ENCODE assay signal across 15 cellular contexts in the genomic region with DNA sequence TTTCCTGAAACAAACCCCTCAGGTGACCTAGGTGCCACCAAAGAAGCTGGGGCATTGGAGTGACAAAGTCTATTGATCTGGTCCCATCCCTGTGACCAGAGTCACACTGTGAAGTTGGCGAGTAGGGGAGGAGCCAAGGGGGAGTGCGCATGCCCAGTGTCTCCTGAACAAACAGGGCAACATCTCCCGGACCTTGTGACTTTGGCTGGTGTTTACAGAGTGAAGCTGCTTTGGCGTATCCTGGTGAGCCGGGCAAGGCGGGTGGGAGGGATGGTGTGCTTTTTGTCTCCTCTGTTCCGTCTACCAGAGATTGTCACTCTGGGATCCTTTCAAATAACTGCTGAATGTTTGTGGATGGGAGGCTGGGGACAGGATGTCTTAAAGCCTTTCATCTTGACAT.
DNase-seq lines count a peak whose midpoint lies in the region; TF ChIP-seq lines count a peak whose summit lies in the region.
"Had no signal": no experiment of that assay in that cellular context is flagged by ENCODE, and none has a peak within 500 bp of the region (broad histone marks: within the 10 kb centered on the region; RNA-seq: fewer than 3 reads in every experiment).

No MANE protein-coding gene starts in this region.

- peak; percentile 55 for DNase-seq in COLO668 (lab: John Stamatoyannopoulos, UW; ENCODE audit: unreplicated experiment)
- peak; percentile 1 for DNase-seq in DMS153 treated with DMSO at 0.1 percent for 48 hours (lab: John Stamatoyannopoulos, UW; ENCODE audit: unreplicated experiment)
- peak; percentile 79 for DNase-seq in SW480 (ENCODE audit: low spot score)
- DNase-seq in inferior parietal cortex (ENCODE audit: extremely low spot score) = no peak
- DNase-seq in head of caudate nucleus = no peak
- no peak for DNase-seq in hepatic stellate cell (ENCODE audit: low spot score)
- no peak for DNase-seq in MM.1S
- DNase-seq: CD4-positive, alpha-beta T cell; DMS79 treated with DMSO at 0.1 percent for 48 hours; HCEC 1CT; NCI-H1436 treated with DMSO at 0.1 percent for 48 hours; NCI-H2081 treated with DMSO at 0.1 percent for 48 hours; NCI-H226; NCI-H748 treated with DMSO at 0.1 percent for 48 hours had no signal

- intact Hi-C loops in head of caudate nucleus (cut with DNase I) = no loop called here

- H3K9ac ChIP-seq in liver (ENCODE audit: low read depth in 1 of 2, low read length in 2 of 2) (no peak overlapping the region), MM.1S (ENCODE audit: low read length) (no peak overlapping the region)

- no peaks in the 10 kb centered on the region for H3K4me1 ChIP-seq in liver (ENCODE audit: control insufficient read depth in 4 of 4, insufficient read depth in 4 of 4, low read length in 3 of 4)
- peaks cover 20% of the 10 kb centered on the region for H3K4me1 ChIP-seq in MM.1S (ENCODE audit: low read length)

- H3K27me3 ChIP-seq in liver (ENCODE audit: control insufficient read depth in 4 of 4, insufficient read depth in 4 of 4, low read length in 3 of 4) (no peaks in the 10 kb centered on the region), MM.1S (replicated peaks; ENCODE audit: insufficient read depth, low read length) (no peaks in the 10 kb centered on the region)

- TF ChIP-seq CTCF in liver (IDR thresholded peaks at IDR 0.05; ENCODE audit: low read depth, low read length, missing input control) = no peak
- no peak for TF ChIP-seq CTCF in MM.1S (IDR thresholded peaks at IDR 0.05; ENCODE audit: low read length)

- TF ChIP-seq RAD21 in liver (IDR thresholded peaks at IDR 0.05) = no peak

- H3K9me3 ChIP-seq in liver (ENCODE audit: control insufficient read depth in 4 of 4, low read length in 3 of 4) (no peaks in the 10 kb centered on the region), MM.1S (replicated peaks; ENCODE audit: insufficient read depth, low read length) (no peaks in the 10 kb centered on the region)

- no peaks in the 10 kb centered on the region for H3K79me2 ChIP-seq in MM.1S (ENCODE audit: low read length)

- no peak overlapping the region for H2AFZ ChIP-seq in MM.1S (ENCODE audit: low read length)

- H3F3A ChIP-seq in MM.1S (ENCODE audit: insufficient read depth, low read length) = no peaks in the 10 kb centered on the region

- H3K9me2 ChIP-seq in MM.1S (replicated peaks; ENCODE audit: insufficient read depth, low read length) = no peaks in the 10 kb centered on the region

- no peaks in the 10 kb centered on the region for H4K20me1 ChIP-seq in MM.1S (ENCODE audit: insufficient read depth, low read length)

- H3K27ac ChIP-seq in liver (ENCODE audit: low read depth in 1 of 2, low read length in 2 of 2) = no peak overlapping the region
- H3K27ac ChIP-seq in MM.1S (ENCODE audit: low read length) = no peak overlapping the region

- no peaks in the 10 kb centered on the region for H3K36me3 ChIP-seq in liver (ENCODE audit: control insufficient read depth in 4 of 4, insufficient read depth in 3 of 4, low read depth in 1 of 4, low read length in 3 of 4)
- no peaks in the 10 kb centered on the region for H3K36me3 ChIP-seq in MM.1S (replicated peaks; ENCODE audit: insufficient read depth, low read length)

- H3K4me2 ChIP-seq in MM.1S (ENCODE audit: low read depth, low read length) = no peak overlapping the region

- H3K4me3 ChIP-seq in liver (ENCODE audit: low read depth in 1 of 3, low read length in 3 of 3) = no peak overlapping the region
- no peak overlapping the region for H3K4me3 ChIP-seq in MM.1S (ENCODE audit: low read length)

- WGBS in liver = 43% methylated on average over 7 of the region's 7 CpGs

TF ChIP-seq in liver, 16 proteins besides CTCF, POLR2A, EP300 and RAD21:
- TF ChIP-seq HNF4G (IDR thresholded peaks at IDR 0.05) = no peak
- peak; percentile 85 for TF ChIP-seq FOXA2 (IDR thresholded peaks at IDR 0.05)
- peak in 1 of 2 donors; percentile 10 for TF ChIP-seq RXRA (IDR thresholded peaks at IDR 0.05)
- TF ChIP-seq YY1 (IDR thresholded peaks at IDR 0.05) = no peak
- TF ChIP-seq NR2F2 (IDR thresholded peaks at IDR 0.05) = no peak
- TF ChIP-seq FOXA1 (IDR thresholded peaks at IDR 0.05) = peak; percentile 73
- no peak for TF ChIP-seq JUND (IDR thresholded peaks at IDR 0.05)
- TF ChIP-seq, protein P1, sequence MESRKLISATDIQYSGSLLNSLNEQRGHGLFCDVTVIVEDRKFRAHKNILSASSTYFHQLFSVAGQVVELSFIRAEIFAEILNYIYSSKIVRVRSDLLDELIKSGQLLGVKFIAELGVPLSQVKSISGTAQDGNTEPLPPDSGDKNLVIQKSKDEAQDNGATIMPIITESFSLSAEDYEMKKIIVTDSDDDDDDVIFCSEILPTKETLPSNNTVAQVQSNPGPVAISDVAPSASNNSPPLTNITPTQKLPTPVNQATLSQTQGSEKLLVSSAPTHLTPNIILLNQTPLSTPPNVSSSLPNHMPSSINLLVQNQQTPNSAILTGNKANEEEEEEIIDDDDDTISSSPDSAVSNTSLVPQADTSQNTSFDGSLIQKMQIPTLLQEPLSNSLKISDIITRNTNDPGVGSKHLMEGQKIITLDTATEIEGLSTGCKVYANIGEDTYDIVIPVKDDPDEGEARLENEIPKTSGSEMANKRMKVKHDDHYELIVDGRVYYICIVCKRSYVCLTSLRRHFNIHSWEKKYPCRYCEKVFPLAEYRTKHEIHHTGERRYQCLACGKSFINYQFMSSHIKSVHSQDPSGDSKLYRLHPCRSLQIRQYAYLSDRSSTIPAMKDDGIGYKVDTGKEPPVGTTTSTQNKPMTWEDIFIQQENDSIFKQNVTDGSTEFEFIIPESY (IDR thresholded peaks at IDR 0.05) = no peak
- TF ChIP-seq, protein P2, sequence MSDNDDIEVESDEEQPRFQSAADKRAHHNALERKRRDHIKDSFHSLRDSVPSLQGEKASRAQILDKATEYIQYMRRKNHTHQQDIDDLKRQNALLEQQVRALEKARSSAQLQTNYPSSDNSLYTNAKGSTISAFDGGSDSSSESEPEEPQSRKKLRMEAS (IDR thresholded peaks at IDR 0.05) = no peak
- TF ChIP-seq HNF4A (conservative IDR thresholded peaks at IDR 0.05) = peak; percentile 24 to 41
- no peak for TF ChIP-seq SP1 (IDR thresholded peaks at IDR 0.05)

Comparison
In these comparisons a context has a peak if more than half of its experiments do, and no peak if none do; other contexts are left out.
1. DNase-seq: peak in COLO668 (single experiment), DMS153 treated with DMSO at 0.1 percent for 48 hours (single experiment) and SW480 (single experiment); none in inferior parietal cortex (single experiment), head of caudate nucleus (0 of 42), hepatic stellate cell (single experiment) and MM.1S (single experiment).